ENCODE assay signal across 1 cellular context in the genomic region with DNA sequence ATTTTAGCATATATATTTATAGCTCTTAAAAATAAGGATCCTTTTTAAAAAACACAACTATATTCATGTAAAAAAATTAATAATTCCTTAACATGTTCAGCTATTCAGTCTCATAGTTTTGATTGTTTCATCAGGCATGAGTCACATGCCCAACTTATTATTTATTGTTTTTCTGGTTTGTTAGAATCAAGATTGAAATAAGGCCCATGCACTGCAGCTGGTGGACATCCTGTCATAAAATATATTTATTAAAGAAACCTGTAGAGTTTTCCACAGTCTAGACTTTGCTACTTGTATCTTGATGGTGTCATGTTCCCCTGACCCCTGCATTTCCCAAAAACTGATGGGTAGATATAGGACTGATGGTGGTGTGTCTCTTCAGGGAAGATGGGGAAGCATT.
TF ChIP-seq lines count a peak whose summit lies in the region.

No MANE protein-coding gene starts in this region.

TF ChIP-seq in SK-N-SH, 30 proteins besides CTCF, POLR2A, EP300 and RAD21 (continued from another document):
- TF ChIP-seq, protein P1, sequence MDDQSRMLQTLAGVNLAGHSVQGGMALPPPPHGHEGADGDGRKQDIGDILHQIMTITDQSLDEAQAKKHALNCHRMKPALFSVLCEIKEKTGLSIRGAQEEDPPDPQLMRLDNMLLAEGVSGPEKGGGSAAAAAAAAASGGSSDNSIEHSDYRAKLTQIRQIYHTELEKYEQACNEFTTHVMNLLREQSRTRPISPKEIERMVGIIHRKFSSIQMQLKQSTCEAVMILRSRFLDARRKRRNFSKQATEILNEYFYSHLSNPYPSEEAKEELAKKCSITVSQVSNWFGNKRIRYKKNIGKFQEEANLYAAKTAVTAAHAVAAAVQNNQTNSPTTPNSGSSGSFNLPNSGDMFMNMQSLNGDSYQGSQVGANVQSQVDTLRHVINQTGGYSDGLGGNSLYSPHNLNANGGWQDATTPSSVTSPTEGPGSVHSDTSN (IDR thresholded peaks at IDR 0.05): peak; percentile 60
- TF ChIP-seq JUND (IDR thresholded peaks at IDR 0.05): peak; percentile 36; the same call in 1 of the 2 replicates
- peak; percentile 7; the same call in 1 of the 2 replicates for TF ChIP-seq FOSL2 (IDR thresholded peaks at IDR 0.05; ENCODE audit: borderline replicate concordance, low read depth)
- no peak for TF ChIP-seq TAF1 (IDR thresholded peaks at IDR 0.05; ENCODE audit: borderline replicate concordance, low read depth, low read length)
- TF ChIP-seq NFIC (IDR thresholded peaks at IDR 0.05; ENCODE audit: borderline replicate concordance): no peak
